Comparison of ENCODE assay signal across 4 cellular contexts in the genomic region with DNA sequence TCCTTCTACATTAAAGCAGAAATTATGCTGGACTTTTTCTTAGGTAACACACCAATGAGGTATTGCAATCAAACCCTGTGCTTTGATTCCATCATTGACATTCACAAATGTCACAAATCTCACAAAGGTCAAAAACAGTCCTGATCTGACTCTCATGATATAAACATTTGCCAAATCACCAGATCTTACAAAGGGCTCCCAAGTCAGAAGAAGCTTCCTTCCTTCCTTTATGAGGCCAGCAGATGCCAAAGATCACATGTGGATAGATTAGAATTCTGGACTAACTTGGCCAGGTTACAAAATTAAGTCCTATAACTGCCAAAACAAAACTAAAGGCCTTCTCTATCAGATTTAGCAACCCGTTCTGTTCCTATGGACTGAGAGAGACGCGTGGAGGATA. TPM values are rescaled to one million over a fixed set of nuclear protein-coding genes. Genes with fewer than 3 reads are reported as not detected.
"Had no signal": no experiment of that assay in that cellular context is flagged by ENCODE, and none has a peak within 500 bp of the region (broad histone marks: within the 10 kb centered on the region; RNA-seq: fewer than 3 reads in every experiment).

No MANE protein-coding gene starts in this region.

RNA-seq across cellular contexts. Expression of gene MALL, which starts 53.3 kb away (rescaled TPM):
- total RNA-seq: natural killer cell; natural killer cell treated with Interleukin-12 subunit alpha and Interleukin-12 subunit beta and Interleukin-15 and Interleukin-18, amount 100 ng/mL, for 72 hours had no signal
- polyA plus RNA-seq: naive thymus-derived CD8-positive, alpha-beta T cell; neural cell had no signal
